Comparison of ENCODE assay signal across 9 cellular contexts in genomic region chr1:14718476-14718875, GRCh38.
"Had no signal": no experiment of that assay in that cellular context is flagged by ENCODE, and none has a peak within 500 bp of the region (broad histone marks: within the 10 kb centered on the region; RNA-seq: fewer than 3 reads in every experiment).

No MANE protein-coding gene starts in this region.

- ATAC-seq: GM23338, HCT116 had no signal

- H3K4me2 ChIP-seq: GM23338 had no signal

- H3K4me1 ChIP-seq: HAP-1 had no signal

- H2AFZ ChIP-seq: GM23248, GM23338 had no signal

- H3K9ac ChIP-seq: GM23248 had no signal

- H3K36me3 ChIP-seq: HAP-1 had no signal

- DNase-seq: GM23248, GOT3, H7, H9, HCEC 1CT, HFFc6 had no signal

- H3K4me3 ChIP-seq: GM23248, GM23338, HAP-1 had no signal

- H3K27ac ChIP-seq: GM23248 had no signal

- H3K9me3 ChIP-seq: HAP-1 had no signal
